Comparison of ENCODE assay signal across 20 cellular contexts in the genomic region with DNA sequence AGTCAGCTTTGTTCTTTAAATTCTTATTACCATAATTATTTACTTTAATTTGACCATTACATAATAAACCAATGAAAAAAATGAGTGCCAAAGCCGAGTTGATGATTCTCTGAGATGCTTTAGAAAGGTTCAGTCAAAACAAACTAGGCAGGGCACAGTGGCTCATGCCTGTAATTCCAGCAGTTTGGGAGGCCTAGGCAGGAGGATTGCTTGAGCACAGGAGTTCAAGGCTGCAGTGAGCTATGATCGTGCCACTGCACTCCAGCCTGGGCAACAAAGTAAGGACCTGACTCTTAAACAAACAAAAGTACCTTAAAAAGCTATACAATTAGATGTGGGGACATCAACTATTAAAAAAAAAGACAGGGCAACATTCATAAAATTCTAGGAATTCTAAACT.
DNase-seq lines count a peak whose midpoint lies in the region; ATAC-seq lines count a peak whose summit lies in the region.
"Had no signal": no experiment of that assay in that cellular context is flagged by ENCODE, and none has a peak within 500 bp of the region (broad histone marks: within the 10 kb centered on the region; RNA-seq: fewer than 3 reads in every experiment).

No MANE protein-coding gene starts in this region.

- peaks cover 75% of the 10 kb centered on the region for H3F3A ChIP-seq in GM23248 (ENCODE audit: insufficient read depth)

- peaks cover 47% of the 10 kb centered on the region for H3K36me3 ChIP-seq in GM23248 (ENCODE audit: low read depth)

- peaks cover 41% of the 10 kb centered on the region for H3K4me1 Mint-ChIP-seq in central memory CD8-positive, alpha-beta T cell
- peaks cover 12 to 29% of the 10 kb centered on the region in 2 donors for H3K4me1 Mint-ChIP-seq in natural killer cell treated with Interleukin-12 subunit alpha and Interleukin-12 subunit beta and Interleukin-15 and Interleukin-18, amount 100 ng/mL, for 72 hours (ENCODE audit: low read depth in 2 of 2)

- H3K27me3 ChIP-seq in GM23248 (replicated peaks; ENCODE audit: insufficient read depth) = no peaks in the 10 kb centered on the region
- H3K27me3 ChIP-seq: BLaER1 had no signal

- H4K20me1 ChIP-seq in GM23248 (ENCODE audit: insufficient read depth) = no peaks in the 10 kb centered on the region
- H4K20me1 ChIP-seq: BLaER1 had no signal

- H3K36me3 Mint-ChIP-seq in central memory CD8-positive, alpha-beta T cell (ENCODE audit: insufficient read depth) = peaks cover 38% of the 10 kb centered on the region
- peaks cover 11% of the 10 kb centered on the region for H3K36me3 Mint-ChIP-seq in natural killer cell treated with Interleukin-12 subunit alpha and Interleukin-12 subunit beta and Interleukin-15 and Interleukin-18, amount 100 ng/mL, for 72 hours
- H3K36me3 Mint-ChIP-seq: IgD-negative memory B cell had no signal

- H3K4me2 ChIP-seq in GM23248 (ENCODE audit: unreplicated experiment) = no peak overlapping the region
- H3K4me2 ChIP-seq: BLaER1, PC-9 had no signal

- no peaks in the 10 kb centered on the region for H3K9me2 ChIP-seq in GM23248 (ENCODE audit: insufficient read depth)

- H3K9me3 ChIP-seq in GM23248 (ENCODE audit: low read depth) = no peaks in the 10 kb centered on the region
- H3K9me3 ChIP-seq: BLaER1 had no signal

- no peaks in the 10 kb centered on the region for H3K27me3 Mint-ChIP-seq in central memory CD8-positive, alpha-beta T cell
- H3K27me3 Mint-ChIP-seq in natural killer cell treated with Interleukin-12 subunit alpha and Interleukin-12 subunit beta and Interleukin-15 and Interleukin-18, amount 100 ng/mL, for 72 hours = peaks cover 3 to 7% of the 10 kb centered on the region in 2 donors
- H3K27me3 Mint-ChIP-seq: IgD-negative memory B cell had no signal

- H3K4me1 ChIP-seq in GM23248 (ENCODE audit: insufficient read depth) = peaks cover 49% of the 10 kb centered on the region
- H3K4me1 ChIP-seq: BLaER1 had no signal

- peak; percentile 45 for DNase-seq in activated CD8-positive, alpha-beta memory T cell treated with anti-CD3 and anti-CD28 coated beads for 24 hours
- DNase-seq in activated CD8-positive, alpha-beta memory T cell treated with anti-CD3 and anti-CD28 coated beads, Interleukin-2, amount 50 U/mL, for 4 hours = no peak
- no peak for DNase-seq in GM23248
- DNase-seq in central memory CD8-positive, alpha-beta T cell (ENCODE audit: low spot score in 2 of 2) = no peak
- no peak for DNase-seq in natural killer cell treated with Interleukin-12 subunit alpha and Interleukin-12 subunit beta and Interleukin-15 and Interleukin-18, amount 100 ng/mL, for 72 hours (ENCODE audit: low spot score)
- DNase-seq: DMS 273 treated with DMSO at 0.1 percent for 48 hours, GF-D8, Kasumi-1, MM.1S, NCI-H1105 treated with DMSO at 0.1 percent for 48 hours, NCI-H1694 treated with DMSO at 0.1 percent for 48 hours, NCI-H2107, NCI-H2227 treated with DMSO at 0.1 percent for 48 hours, NCI-H524, PC-9 had no signal

- in situ Hi-C loops in GM23248 (cut with MboI) = no loop called here

- H3K27ac Mint-ChIP-seq in central memory CD8-positive, alpha-beta T cell (ENCODE audit: low read depth) = peak overlapping the region; percentile 98
- H3K27ac Mint-ChIP-seq in natural killer cell treated with Interleukin-12 subunit alpha and Interleukin-12 subunit beta and Interleukin-15 and Interleukin-18, amount 100 ng/mL, for 72 hours = peak overlapping the region; percentile 80 to 90

- H3K9ac ChIP-seq in GM23248 = no peak overlapping the region
- H3K9ac ChIP-seq: BLaER1 had no signal

- peaks cover 9% of the 10 kb centered on the region for H3K9me3 Mint-ChIP-seq in central memory CD8-positive, alpha-beta T cell
- peaks cover 8% of the 10 kb centered on the region for H3K9me3 Mint-ChIP-seq in natural killer cell treated with Interleukin-12 subunit alpha and Interleukin-12 subunit beta and Interleukin-15 and Interleukin-18, amount 100 ng/mL, for 72 hours
- H3K9me3 Mint-ChIP-seq: IgD-negative memory B cell had no signal

- peaks cover 95% of the 10 kb centered on the region for H3K79me2 ChIP-seq in GM23248 (ENCODE audit: insufficient read depth)

- no peak overlapping the region for H3K4me3 Mint-ChIP-seq in central memory CD8-positive, alpha-beta T cell
- no peak overlapping the region for H3K4me3 Mint-ChIP-seq in natural killer cell treated with Interleukin-12 subunit alpha and Interleukin-12 subunit beta and Interleukin-15 and Interleukin-18, amount 100 ng/mL, for 72 hours

- WGBS in GM23248 (ENCODE audit: low coverage in 1 of 2, low lambda C conversion rate in 2 of 2, missing lambda C conversion rate in 2 of 2), 2 experiments = 88 to 98% methylated on average over 2 of the region's 2 CpGs

- no peak overlapping the region for H2AFZ ChIP-seq in GM23248
- H2AFZ ChIP-seq: PC-9 had no signal

- peak; percentile 31 for ATAC-seq in central memory CD8-positive, alpha-beta T cell (replicated peaks; ENCODE audit: extremely low read depth, poor library complexity, severe bottlenecking)
- no peak for ATAC-seq in natural killer cell treated with Interleukin-12 subunit alpha and Interleukin-12 subunit beta and Interleukin-15 and Interleukin-18, amount 100 ng/mL, for 72 hours
- ATAC-seq in HG02852 (IDR thresholded peaks at IDR 0.05; ENCODE audit: unreplicated experiment) = no peak
- no peak for ATAC-seq in GM21825 (IDR thresholded peaks at IDR 0.05; ENCODE audit: unreplicated experiment)
- no peak for ATAC-seq in GM21529 (IDR thresholded peaks at IDR 0.05; ENCODE audit: unreplicated experiment)

- H3K27ac ChIP-seq in GM23248 = peak overlapping the region; percentile 7; the same call in 1 of the 2 replicates
- H3K27ac ChIP-seq: BLaER1, PC-9 had no signal

- no peak overlapping the region for H3K4me3 ChIP-seq in GM23248
- H3K4me3 ChIP-seq: BLaER1, PC-9 had no signal
